Comparison of ENCODE assay signal across 16 cellular contexts in genomic region chr2:30282081-30282480, GRCh38. TPM values are rescaled to one million over a fixed set of nuclear protein-coding genes. Genes with fewer than 3 reads are reported as not detected.
A peak's percentile ranks its signal among the peaks of the same experiment; 100 is the strongest.
DNase-seq lines count a peak whose midpoint lies in the region; ATAC-seq and TF ChIP-seq lines count a peak whose summit lies in the region.
"Had no signal": no experiment of that assay in that cellular context is flagged by ENCODE, and none has a peak within 500 bp of the region (broad histone marks: within the 10 kb centered on the region; RNA-seq: fewer than 3 reads in every experiment).

No MANE protein-coding gene starts in this region.

- TF ChIP-seq CTCF in GM10266 (IDR thresholded peaks at IDR 0.05; ENCODE audit: control insufficient read depth, insufficient read depth, low read depth, missing control alignments): no peak

- H3K9me3 ChIP-seq in BLaER1 treated with 17β-estradiol and CSF1 and Interleukin-3, amounts not matched to agents 10 nM and 100 nM (replicated peaks in 1 of 11): no peaks in the 10 kb centered on the region
- H3K9me3 ChIP-seq: SJSA1 had no signal

- no peak overlapping the region for H3K4me3 ChIP-seq in BLaER1 treated with 17β-estradiol and CSF1 and Interleukin-3, amounts not matched to agents 10 nM and 100 nM
- H3K4me3 ChIP-seq: SJSA1 had no signal

- ATAC-seq in GM19452 (IDR thresholded peaks at IDR 0.05; ENCODE audit: unreplicated experiment) (peak; percentile 59), HG03139 (IDR thresholded peaks at IDR 0.05; ENCODE audit: unreplicated experiment) (peak; percentile 66), esophagus mucosa (peak; percentile 70)

- peaks cover 21 to 43% (median 36%) of the 10 kb centered on the region in 10 experiments for H3K4me1 ChIP-seq in BLaER1 treated with 17β-estradiol and CSF1 and Interleukin-3, amounts not matched to agents 10 nM and 100 nM

- H3K36me3 ChIP-seq in BLaER1 treated with 17β-estradiol and CSF1 and Interleukin-3, amounts not matched to agents 10 nM and 100 nM: no peaks in the 10 kb centered on the region
- H3K36me3 ChIP-seq: SJSA1 had no signal

- peak overlapping the region; percentile 49 to 87 (median 77) for H3K4me2 ChIP-seq in BLaER1 treated with 17β-estradiol and CSF1 and Interleukin-3, amounts not matched to agents 10 nM and 100 nM

- peak overlapping the region in 2 of 11 experiments; percentile 32 to 56; a peak in 3 of 22 replicates for H3K27ac ChIP-seq in BLaER1 treated with 17β-estradiol and CSF1 and Interleukin-3, amounts not matched to agents 10 nM and 100 nM
- H3K27ac ChIP-seq: SJSA1 had no signal

- peaks cover 0 to 4% (median 0%) of the 10 kb centered on the region in 11 experiments; a peak in 1 of 22 replicates for H4K20me1 ChIP-seq in BLaER1 treated with 17β-estradiol and CSF1 and Interleukin-3, amounts not matched to agents 10 nM and 100 nM

- no peak for DNase-seq in activated CD4-positive, alpha-beta T cell treated with anti-CD3 and anti-CD28 coated beads, Interleukin-2, amount 50 U/mL, for 4 hours
- DNase-seq in kidney tubule cell (ENCODE audit: low spot score) (no peak), DMS79 treated with DMSO at 0.1 percent for 48 hours (lab: John Stamatoyannopoulos, UW) (no peak), GM10266 (ENCODE audit: extremely low spot score) (no peak)
- DNase-seq: ACHN; activated CD8-positive, alpha-beta memory T cell treated with anti-CD3 and anti-CD28 coated beads for 24 hours; activated gamma-delta T cell treated with Interleukin-2 at 50 U/mL for 16 hours; HFFc6; Kasumi-1; NCI-H187 treated with DMSO at 0.1 percent for 48 hours; NCI-H82 had no signal

- H3K27me3 ChIP-seq in BLaER1 treated with 17β-estradiol and CSF1 and Interleukin-3, amounts not matched to agents 10 nM and 100 nM: peaks cover 0 to 15% (median 0%) of the 10 kb centered on the region in 11 experiments; a peak in 6 of 22 replicates
- H3K27me3 ChIP-seq: SJSA1 had no signal

- no peak overlapping the region; a peak in 1 of 22 replicates for H3K9ac ChIP-seq in BLaER1 treated with 17β-estradiol and CSF1 and Interleukin-3, amounts not matched to agents 10 nM and 100 nM

RNA-seq across cellular contexts. Expression of gene LBH, which starts 50.7 kb away (rescaled TPM):
- total RNA-seq in esophagus mucosa: 4.0 TPM
